28 cellular contexts compared by ENCODE assay signal in the genomic region with DNA sequence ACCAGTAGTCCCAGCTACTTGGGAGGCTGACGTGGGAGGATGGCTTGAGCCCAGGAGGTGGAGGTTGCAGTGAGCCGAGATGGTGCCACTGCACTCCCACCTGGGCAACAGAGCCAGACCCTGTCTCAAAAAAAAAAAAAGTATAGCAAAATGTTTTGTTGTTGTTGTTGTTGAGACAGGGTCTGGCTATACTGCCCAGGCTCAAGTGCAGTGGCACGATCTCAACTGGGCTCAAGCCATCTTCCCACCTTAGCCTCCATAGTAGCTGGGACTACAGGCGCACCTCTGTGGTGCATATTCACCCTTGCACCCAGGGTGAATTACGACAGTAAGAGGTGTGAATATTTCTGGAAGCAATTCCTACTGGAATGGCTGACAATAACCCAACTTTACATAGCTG.
"Had no signal": no experiment of that assay in that cellular context is flagged by ENCODE, and none has a peak within 500 bp of the region (broad histone marks: within the 10 kb centered on the region; RNA-seq: fewer than 3 reads in every experiment).

No MANE protein-coding gene starts in this region.

- H3K36me3 ChIP-seq: colonic mucosa, esophagus muscularis mucosa, esophagus squamous epithelium, gastrocnemius medialis, gastroesophageal sphincter, heart left ventricle, heart right ventricle had no signal

- DNase-seq: colonic mucosa; cortex of kidney; dermis blood vessel endothelial cell; dorsolateral prefrontal cortex; effector CD4-positive, alpha-beta T cell; effector CD8-positive, alpha-beta T cell; effector memory CD4-positive, alpha-beta T cell; effector memory CD8-positive, alpha-beta T cell; endodermal cell; erythroblast; esophagus squamous epithelium; foreskin fibroblast; foreskin keratinocyte; foreskin melanocyte; gastrocnemius medialis; glutamatergic neuron; head of caudate nucleus; heart left ventricle; heart right ventricle had no signal

- H3K27ac ChIP-seq: colonic mucosa, coronary artery, dorsolateral prefrontal cortex, epithelial cell of prostate, esophagus muscularis mucosa, esophagus squamous epithelium, foreskin keratinocyte, gastrocnemius medialis, gastroesophageal sphincter, heart left ventricle, heart right ventricle had no signal

- H3K4me3 Mint-ChIP-seq: dendritic cell treated with granulocyte-macrophage colony-stimulating factor and Interleukin-4, amounts not matched to agents 40 ng/mL and 50 ng/mL, for 4 days; effector memory CD8-positive, alpha-beta T cell; endodermal cell had no signal

- FAIRE-seq: colon, endometrium, frontal cortex had no signal

- ATAC-seq: effector memory CD8-positive, alpha-beta T cell; esophagus mucosa; foreskin keratinocyte; gastrocnemius medialis; gastroesophageal sphincter; heart left ventricle; heart right ventricle had no signal

- H3K4me1 ChIP-seq: colonic mucosa, foreskin keratinocyte had no signal

- H3K27ac Mint-ChIP-seq: dendritic cell treated with granulocyte-macrophage colony-stimulating factor and Interleukin-4, amounts not matched to agents 40 ng/mL and 50 ng/mL, for 4 days; endodermal cell had no signal

- H3K9me3 Mint-ChIP-seq: dendritic cell treated with granulocyte-macrophage colony-stimulating factor and Interleukin-4, amounts not matched to agents 40 ng/mL and 50 ng/mL, for 4 days; effector memory CD8-positive, alpha-beta T cell had no signal

- H3K4me3 ChIP-seq: colonic mucosa, coronary artery, dorsolateral prefrontal cortex, esophagus muscularis mucosa, esophagus squamous epithelium, gastrocnemius medialis, gastroesophageal sphincter, heart left ventricle, heart right ventricle had no signal

- H3K27me3 ChIP-seq: colonic mucosa, esophagus muscularis mucosa, esophagus squamous epithelium, foreskin keratinocyte had no signal

- H3K9me3 ChIP-seq: colonic mucosa, esophagus muscularis mucosa, esophagus squamous epithelium, gastrocnemius medialis, gastroesophageal sphincter, heart left ventricle had no signal
